In genomic region chr4:140755811-140756291, GRCh38 we compare ENCODE assay signal across 1 cellular context.
TF ChIP-seq lines count a peak whose summit lies in the region.

No MANE protein-coding gene starts in this region.

TF ChIP-seq in HEK293, 187 proteins besides CTCF, POLR2A, EP300 and RAD21 (continued from another document):
- no peak for TF ChIP-seq HIC1 (tag by site-specific recombination; IDR thresholded peaks at IDR 0.05)
- TF ChIP-seq ZNF280D (tag by site-specific recombination; IDR thresholded peaks at IDR 0.05), result no peak
- TF ChIP-seq SALL2 (tag by site-specific recombination; IDR thresholded peaks at IDR 0.05; ENCODE audit: borderline replicate concordance), result no peak
- TF ChIP-seq ZNF596 (tag by site-specific recombination; IDR thresholded peaks at IDR 0.05), result no peak
- no peak for TF ChIP-seq ZNF580 (tag by site-specific recombination; IDR thresholded peaks at IDR 0.05)
- TF ChIP-seq ZNF585B (tag by site-specific recombination; IDR thresholded peaks at IDR 0.05), result no peak
- peak; percentile 85 for TF ChIP-seq ZSCAN30 (tag by site-specific recombination; IDR thresholded peaks at IDR 0.05)
- no peak for TF ChIP-seq ZNF350 (tag by site-specific recombination; IDR thresholded peaks at IDR 0.05)
- TF ChIP-seq SP2 (tag by site-specific recombination; IDR thresholded peaks at IDR 0.05), result 0 out of 2 replicates have a peak, but pooled peaks have one; percentile 12
- no peak for TF ChIP-seq ZSCAN4 (tag by site-specific recombination; IDR thresholded peaks at IDR 0.05)
- peak; percentile 69 for TF ChIP-seq EGR2 (tag by site-specific recombination; IDR thresholded peaks at IDR 0.05; ENCODE audit: low read depth)
- TF ChIP-seq KLF1 (tag by site-specific recombination; IDR thresholded peaks at IDR 0.05), result peak; percentile 39
- peak; percentile 83 for TF ChIP-seq ZBTB8A (tag by site-specific recombination; IDR thresholded peaks at IDR 0.05)
- TF ChIP-seq KLF8 (tag by site-specific recombination; IDR thresholded peaks at IDR 0.05), result peak; percentile 43; the same call in 1 of the 2 replicates
- no peak for TF ChIP-seq ZNF518A (tag by site-specific recombination; conservative IDR thresholded peaks at IDR 0.05; ENCODE audit: low read depth)
- 0 out of 2 replicates have a peak, but pooled peaks have one; percentile 32 for TF ChIP-seq PRDM10 (tag by site-specific recombination; IDR thresholded peaks at IDR 0.05)
- TF ChIP-seq ZNF146 (tag by site-specific recombination; IDR thresholded peaks at IDR 0.05), result no peak
- no peak for TF ChIP-seq ZEB2 (tag by site-specific recombination; IDR thresholded peaks at IDR 0.05)
- TF ChIP-seq GLIS2 (tag by site-specific recombination; IDR thresholded peaks at IDR 0.05), result peak; percentile 29; the same call in 1 of the 2 replicates
- 0 out of 2 replicates have a peak, but pooled peaks have one; percentile 51 for TF ChIP-seq ZBTB6 (tag by site-specific recombination; IDR thresholded peaks at IDR 0.05)
- no peak for TF ChIP-seq PRDM4 (tag by site-specific recombination; IDR thresholded peaks at IDR 0.05)
- TF ChIP-seq ZBTB48 (tag by site-specific recombination; IDR thresholded peaks at IDR 0.05), result no peak
- no peak for TF ChIP-seq ZNF704 (tag by site-specific recombination; IDR thresholded peaks at IDR 0.05)
- peak; percentile 71 for TF ChIP-seq ZBTB26 (tag by site-specific recombination; optimal IDR thresholded peaks at IDR 0.05)
- no peak for TF ChIP-seq ZNF76 (tag by site-specific recombination; IDR thresholded peaks at IDR 0.05; ENCODE audit: borderline replicate concordance, low read depth)
- TF ChIP-seq ZNF37A (tag by site-specific recombination; IDR thresholded peaks at IDR 0.05), result no peak
